ENCODE assay signal across 1 cellular context in genomic region chr11:64027619-64028397, GRCh38.
TF ChIP-seq lines count a peak whose summit lies in the region.

No MANE protein-coding gene starts in this region.

TF ChIP-seq in GM23338, 12 proteins besides CTCF, POLR2A, EP300 and RAD21:
- no peak for TF ChIP-seq CREB1 (CRISPR knock-in tag; IDR thresholded peaks at IDR 0.05; ENCODE audit: low read depth)
- no peak for TF ChIP-seq EZH2 (IDR thresholded peaks at IDR 0.05; ENCODE audit: low read depth, unreplicated experiment)
- no peak for TF ChIP-seq NANOG (IDR thresholded peaks at IDR 0.05; ENCODE audit: borderline replicate concordance)
- no peak for TF ChIP-seq REST (IDR thresholded peaks at IDR 0.05; ENCODE audit: unreplicated experiment)
- TF ChIP-seq JUNB (IDR thresholded peaks at IDR 0.05; ENCODE audit: unreplicated experiment): no peak
- TF ChIP-seq ZNF114 (CRISPR knock-in tag; IDR thresholded peaks at IDR 0.05): no peak
- no peak for TF ChIP-seq ZNF462 (CRISPR knock-in tag; IDR thresholded peaks at IDR 0.05)
- no peak for TF ChIP-seq ETS1 (IDR thresholded peaks at IDR 0.05)
